Comparison of ENCODE assay signal across 1 cellular context in genomic region chr12:106956048-106956935, GRCh38.
TF ChIP-seq lines count a peak whose summit lies in the region.

No MANE protein-coding gene starts in this region.

TF ChIP-seq in HEK293, 187 proteins besides CTCF, POLR2A, EP300 and RAD21 (continued from another document and continues in another):
- no peak for TF ChIP-seq PRDM4 (tag by site-specific recombination; IDR thresholded peaks at IDR 0.05)
- no peak for TF ChIP-seq ZNF391 (tag by site-specific recombination; IDR thresholded peaks at IDR 0.05; ENCODE audit: borderline replicate concordance, low read depth)
- no peak for TF ChIP-seq PRDM2 (tag by site-specific recombination; IDR thresholded peaks at IDR 0.05; ENCODE audit: borderline replicate concordance)
- no peak for TF ChIP-seq ZNF514 (tag by site-specific recombination; IDR thresholded peaks at IDR 0.05)
- no peak for TF ChIP-seq ZNF513 (tag by site-specific recombination; IDR thresholded peaks at IDR 0.05)
- TF ChIP-seq HOXC10 (CRISPR knock-in tag; IDR thresholded peaks at IDR 0.05), result no peak
- TF ChIP-seq ZNF555 (tag by site-specific recombination; conservative IDR thresholded peaks at IDR 0.05), result no peak
- TF ChIP-seq ZNF302 (tag by site-specific recombination; IDR thresholded peaks at IDR 0.05; ENCODE audit: low read depth), result no peak
- TF ChIP-seq ZNF560 (tag by site-specific recombination; IDR thresholded peaks at IDR 0.05; ENCODE audit: borderline replicate concordance), result no peak
- no peak for TF ChIP-seq ZNF350 (tag by site-specific recombination; IDR thresholded peaks at IDR 0.05)
- peak; percentile 83 for TF ChIP-seq GLIS2 (tag by site-specific recombination; IDR thresholded peaks at IDR 0.05)
- no peak for TF ChIP-seq ZNF677 (tag by site-specific recombination; IDR thresholded peaks at IDR 0.05)
- peak; percentile 91 for TF ChIP-seq ZNF629 (tag by site-specific recombination; IDR thresholded peaks at IDR 0.05)
- TF ChIP-seq ZBTB7A (tag by site-specific recombination; IDR thresholded peaks at IDR 0.05; ENCODE audit: low read depth), result no peak
- no peak for TF ChIP-seq ZNF623 (tag by site-specific recombination; IDR thresholded peaks at IDR 0.05)
- TF ChIP-seq ZNF645 (tag by site-specific recombination; IDR thresholded peaks at IDR 0.05), result no peak
- TF ChIP-seq ZNF16 (tag by site-specific recombination; IDR thresholded peaks at IDR 0.05; ENCODE audit: low read depth), result no peak
- TF ChIP-seq ZNF26 (tag by site-specific recombination; IDR thresholded peaks at IDR 0.05), result no peak
- TF ChIP-seq MEIS1 (CRISPR knock-in tag; IDR thresholded peaks at IDR 0.05; ENCODE audit: borderline replicate concordance), result no peak
- no peak for TF ChIP-seq ATF2 (tag by site-specific recombination; IDR thresholded peaks at IDR 0.05; ENCODE audit: low read depth)
- no peak for TF ChIP-seq ZNF621 (tag by site-specific recombination; IDR thresholded peaks at IDR 0.05)
- TF ChIP-seq ZSCAN30 (tag by site-specific recombination; IDR thresholded peaks at IDR 0.05), result no peak
- TF ChIP-seq ZNF146 (tag by site-specific recombination; IDR thresholded peaks at IDR 0.05), result no peak
- no peak for TF ChIP-seq ZNF768 (tag by site-specific recombination; IDR thresholded peaks at IDR 0.05)
- no peak for TF ChIP-seq GLI4 (tag by site-specific recombination; IDR thresholded peaks at IDR 0.05)
- no peak for TF ChIP-seq ZNF791 (tag by site-specific recombination; IDR thresholded peaks at IDR 0.05)
- TF ChIP-seq ZNF544 (tag by site-specific recombination; IDR thresholded peaks at IDR 0.05), result no peak
- no peak for TF ChIP-seq ZNF473 (tag by site-specific recombination; IDR thresholded peaks at IDR 0.05)
- TF ChIP-seq ZNF610 (tag by site-specific recombination; IDR thresholded peaks at IDR 0.05; ENCODE audit: borderline replicate concordance), result no peak
- no peak; the same call in 1 of the 2 replicates for TF ChIP-seq ZBTB10 (tag by site-specific recombination; IDR thresholded peaks at IDR 0.05)
- TF ChIP-seq ZNF132 (tag by site-specific recombination; IDR thresholded peaks at IDR 0.05; ENCODE audit: borderline replicate concordance), result no peak
- peak; percentile 69 for TF ChIP-seq ZNF600 (tag by site-specific recombination; IDR thresholded peaks at IDR 0.05)
- TF ChIP-seq ZNF19 (tag by site-specific recombination; IDR thresholded peaks at IDR 0.05; ENCODE audit: low read depth), result no peak
- no peak for TF ChIP-seq GFI1B (tag by site-specific recombination; IDR thresholded peaks at IDR 0.05)
- TF ChIP-seq ZBTB20 (tag by site-specific recombination; IDR thresholded peaks at IDR 0.05), result peak; percentile 20
- TF ChIP-seq ZNF184 (tag by site-specific recombination; IDR thresholded peaks at IDR 0.05), result no peak
- no peak for TF ChIP-seq ZNF121 (tag by site-specific recombination; IDR thresholded peaks at IDR 0.05)
- TF ChIP-seq ZNF354C (tag by site-specific recombination; IDR thresholded peaks at IDR 0.05; ENCODE audit: borderline replicate concordance, low read depth), result no peak
- TF ChIP-seq ZNF292 (tag by site-specific recombination; IDR thresholded peaks at IDR 0.05; ENCODE audit: borderline replicate concordance, low read depth), result no peak
- TF ChIP-seq ZXDB (tag by site-specific recombination; IDR thresholded peaks at IDR 0.05), result 0 out of 2 replicates have a peak, but pooled peaks have one; percentile 7
- peak; percentile 100 for TF ChIP-seq ZNF423 (tag by site-specific recombination; IDR thresholded peaks at IDR 0.05)
- TF ChIP-seq YY1 (tag by site-specific recombination; IDR thresholded peaks at IDR 0.05), result no peak
- no peak; the same call in 1 of the 2 replicates for TF ChIP-seq ZSCAN18 (tag by site-specific recombination; IDR thresholded peaks at IDR 0.05)
- TF ChIP-seq SCRT2 (tag by site-specific recombination; IDR thresholded peaks at IDR 0.05), result peak; percentile 94
- TF ChIP-seq ZNF23 (tag by site-specific recombination; IDR thresholded peaks at IDR 0.05; ENCODE audit: borderline replicate concordance), result no peak
- TF ChIP-seq SP7 (tag by site-specific recombination; IDR thresholded peaks at IDR 0.05), result no peak
- no peak for TF ChIP-seq ZFHX2 (tag by site-specific recombination; conservative IDR thresholded peaks at IDR 0.05)
- peak; percentile 54; the same call in 1 of the 2 replicates for TF ChIP-seq ZBTB21 (tag by site-specific recombination; IDR thresholded peaks at IDR 0.05)
- TF ChIP-seq IKZF3 (tag by site-specific recombination; IDR thresholded peaks at IDR 0.05), result peak; percentile 70; the same call in 1 of the 2 replicates
- TF ChIP-seq ZFP41 (tag by site-specific recombination; IDR thresholded peaks at IDR 0.05; ENCODE audit: borderline replicate concordance), result no peak
- no peak for TF ChIP-seq ZNF792 (tag by site-specific recombination; IDR thresholded peaks at IDR 0.05)
- no peak for TF ChIP-seq ZNF626 (tag by site-specific recombination; IDR thresholded peaks at IDR 0.05)
